ENCODE assay signal across 1 cellular context in the genomic region with DNA sequence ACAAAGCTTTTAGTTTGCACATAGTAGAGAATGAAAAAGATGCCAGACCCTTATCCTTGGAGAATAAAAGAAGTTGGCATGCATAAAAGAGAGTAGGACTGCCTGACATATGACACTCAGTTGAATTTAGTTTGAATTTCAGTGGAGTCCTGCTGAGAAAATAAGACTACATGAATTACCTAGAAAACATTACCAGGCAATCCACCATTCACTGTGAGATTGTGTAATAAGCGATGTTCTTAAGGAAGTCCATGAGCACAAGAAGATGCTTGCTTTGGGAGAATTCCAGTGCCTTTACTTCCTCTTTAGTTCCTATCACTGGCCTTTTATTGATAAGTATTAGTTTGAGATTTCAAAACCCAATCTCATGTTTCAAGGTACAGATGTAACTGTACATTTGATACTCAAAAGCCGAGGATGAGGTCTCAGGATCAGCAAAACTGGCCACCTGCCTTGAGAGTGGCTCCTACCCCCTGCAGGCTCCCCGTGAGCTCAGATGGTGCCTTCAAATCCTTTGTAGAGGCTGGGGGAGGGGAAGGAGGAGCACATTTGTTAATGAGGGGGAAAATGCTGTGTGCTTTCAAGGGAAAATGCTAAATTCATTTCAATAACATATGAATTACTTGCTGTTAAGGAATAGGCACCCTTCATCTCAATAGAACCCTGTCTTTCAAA.
TF ChIP-seq lines count a peak whose summit lies in the region.

No MANE protein-coding gene starts in this region.

TF ChIP-seq in H1, 55 proteins besides CTCF, POLR2A, EP300 and RAD21:
- TF ChIP-seq SIX5 (IDR thresholded peaks at IDR 0.05; ENCODE audit: low read depth, low read length) = no peak
- no peak for TF ChIP-seq CHD1 (IDR thresholded peaks at IDR 0.05; ENCODE audit: low read depth, low read length)
- no peak for TF ChIP-seq FOSL1 (IDR thresholded peaks at IDR 0.05; ENCODE audit: insufficient read depth, low read depth, low read length)
- no peak for TF ChIP-seq CBX5 (IDR thresholded peaks at IDR 0.05; ENCODE audit: low read depth, low read length)
- TF ChIP-seq CEBPB (IDR thresholded peaks at IDR 0.05; ENCODE audit: low read depth, low read length) = peak; percentile 63; the same call in 1 of the 2 replicates
